28 cellular contexts compared by ENCODE assay signal in the genomic region with DNA sequence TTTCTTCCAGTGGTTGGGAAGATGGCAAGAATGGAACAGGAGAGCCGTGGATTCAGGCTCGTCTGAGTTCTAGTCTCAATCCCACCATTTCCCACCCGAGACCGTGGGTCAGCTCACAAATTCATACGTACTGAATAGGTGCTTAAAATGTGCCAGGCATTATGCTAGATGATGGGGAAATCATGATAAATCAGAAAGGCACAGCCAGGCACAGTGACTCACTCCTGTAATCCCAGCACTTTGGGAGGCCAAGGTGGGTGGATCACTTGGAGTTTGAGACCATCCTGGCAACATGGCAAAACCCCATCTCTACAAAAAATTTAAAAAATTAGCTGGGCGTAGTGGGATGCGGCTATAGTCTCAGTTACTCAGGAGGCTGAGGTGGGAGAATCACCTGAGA.
"Had no signal": no experiment of that assay in that cellular context is flagged by ENCODE, and none has a peak within 500 bp of the region (broad histone marks: within the 10 kb centered on the region; RNA-seq: fewer than 3 reads in every experiment).

No MANE protein-coding gene starts in this region.

- H3K27ac ChIP-seq: body of pancreas, breast epithelium, Peyer's patch, WERI-Rb-1 had no signal

- H3K36me3 ChIP-seq: breast epithelium, Peyer's patch, WERI-Rb-1 had no signal

- H3K27me3 ChIP-seq: body of pancreas, breast epithelium, Peyer's patch had no signal

- ATAC-seq: activated CD8-positive, alpha-beta T cell treated with anti-CD3 and anti-CD28 coated beads for 36 hours; body of pancreas; PC-3 had no signal

- DNase-seq: activated CD4-positive, alpha-beta T cell treated with anti-CD3 and anti-CD28 coated beads, Interleukin-2, amount 10 ng/mL, durations not matched to agents 24 days and 14 days; activated CD4-positive, alpha-beta T cell treated with anti-CD3 and anti-CD28 coated beads, Interleukin-2, amount 50 U/mL, for 4 hours; activated CD4-positive, CD25-positive, alpha-beta regulatory T cell; activated CD8-positive, alpha-beta T cell treated with anti-CD3 and anti-CD28 coated beads for 36 hours; activated gamma-delta T cell; activated naive CD4-positive, alpha-beta T cell treated with Interleukin-2 at 50 U/mL for 16 hours; activated naive CD8-positive, alpha-beta T cell treated with anti-CD3 and anti-CD28 coated beads, Interleukin-2, amount 10 ng/mL, durations not matched to agents 7 days and 5 days; activated T-cell treated with anti-CD3 and anti-CD28 coated beads, Interleukin-2, amount 50 U/mL, for 1 hour; body of pancreas; NCI-H1105; NCI-H1417 treated with DMSO at 0.1 percent for 48 hours; NCI-H1930; NCI-H2081 treated with DMSO at 0.1 percent for 48 hours; NCI-H510A; NCI-H748 treated with DMSO at 0.1 percent for 48 hours; NK-92 treated with Interleukin-12 subunit alpha and Interleukin-12 subunit beta, amount 100 ng/mL, for 24 hours; PC-3; Peyer's patch; RPMI8226; SIG-M5; SW 1271; T-helper 1 cell; T-helper 2 cell; T-helper 9 cell; WERI-Rb-1 had no signal

- H3K9me3 Mint-ChIP-seq: activated CD4-positive, alpha-beta T cell treated with anti-CD3 and anti-CD28 coated beads, Interleukin-2, amount 10 ng/mL, durations not matched to agents 24 days and 14 days; activated CD8-positive, alpha-beta T cell treated with anti-CD3 and anti-CD28 coated beads for 36 hours; activated naive CD4-positive, alpha-beta T cell treated with anti-CD3 and anti-CD28 coated beads, Interleukin-2, amount 50 U/mL, for 24 hours; activated naive CD8-positive, alpha-beta T cell treated with anti-CD3 and anti-CD28 coated beads, Interleukin-2, amount 10 ng/mL, durations not matched to agents 7 days and 5 days; activated T-helper 2 cell treated with anti-CD3 and anti-CD28 coated beads, Interferon-gamma antibody, Interleukin-2, Interleukin-4, amounts not matched to agents 10 μg/mL and 5 μg/mL and 100 μg/mL, durations not matched to agents 14 hours and 24 hours and 36 hours had no signal

- H3K4me1 ChIP-seq: body of pancreas, breast epithelium, Peyer's patch had no signal

- H3K4me3 Mint-ChIP-seq: activated CD4-positive, alpha-beta T cell treated with anti-CD3 and anti-CD28 coated beads, Interleukin-2, amount 10 ng/mL, durations not matched to agents 24 days and 14 days; activated CD8-positive, alpha-beta T cell treated with anti-CD3 and anti-CD28 coated beads for 36 hours; activated naive CD4-positive, alpha-beta T cell treated with anti-CD3 and anti-CD28 coated beads, Interleukin-2, amount 50 U/mL, for 24 hours; activated naive CD8-positive, alpha-beta T cell treated with anti-CD3 and anti-CD28 coated beads, Interleukin-2, amount 10 ng/mL, durations not matched to agents 7 days and 5 days had no signal

- H3K27ac Mint-ChIP-seq: activated CD4-positive, alpha-beta T cell treated with anti-CD3 and anti-CD28 coated beads, Interleukin-2, amount 10 ng/mL, durations not matched to agents 24 days and 14 days; activated CD8-positive, alpha-beta T cell treated with anti-CD3 and anti-CD28 coated beads for 36 hours; activated naive CD4-positive, alpha-beta T cell treated with anti-CD3 and anti-CD28 coated beads, Interleukin-2, amount 50 U/mL, for 24 hours; activated naive CD8-positive, alpha-beta T cell treated with anti-CD3 and anti-CD28 coated beads, Interleukin-2, amount 10 ng/mL, durations not matched to agents 7 days and 5 days; activated T-helper 2 cell treated with anti-CD3 and anti-CD28 coated beads, Interferon-gamma antibody, Interleukin-2, Interleukin-4, amounts not matched to agents 10 μg/mL and 5 μg/mL and 100 μg/mL, durations not matched to agents 14 hours and 24 hours and 36 hours had no signal

- H3K27me3 Mint-ChIP-seq: activated CD4-positive, alpha-beta T cell treated with anti-CD3 and anti-CD28 coated beads, Interleukin-2, amount 10 ng/mL, durations not matched to agents 24 days and 14 days; activated CD8-positive, alpha-beta T cell treated with anti-CD3 and anti-CD28 coated beads for 36 hours; activated naive CD4-positive, alpha-beta T cell treated with anti-CD3 and anti-CD28 coated beads, Interleukin-2, amount 50 U/mL, for 24 hours; activated naive CD8-positive, alpha-beta T cell treated with anti-CD3 and anti-CD28 coated beads, Interleukin-2, amount 10 ng/mL, durations not matched to agents 7 days and 5 days had no signal

- H3K9me3 ChIP-seq: body of pancreas, breast epithelium, Peyer's patch had no signal

- H3K4me3 ChIP-seq: body of pancreas, breast epithelium, Peyer's patch had no signal

- H3K4me1 Mint-ChIP-seq: activated CD4-positive, alpha-beta T cell treated with anti-CD3 and anti-CD28 coated beads, Interleukin-2, amount 10 ng/mL, durations not matched to agents 24 days and 14 days; activated naive CD4-positive, alpha-beta T cell treated with anti-CD3 and anti-CD28 coated beads, Interleukin-2, amount 50 U/mL, for 24 hours had no signal
